ENCODE assay signal across 1 cellular context in genomic region chr11:65553301-65554001, GRCh38.
TF ChIP-seq lines count a peak whose summit lies in the region.

No MANE protein-coding gene starts in this region.

TF ChIP-seq in HCT116, 20 proteins besides CTCF, POLR2A, EP300 and RAD21 (continued from another document):
- TF ChIP-seq REST (IDR thresholded peaks at IDR 0.05; ENCODE audit: low read depth), result no peak
- TF ChIP-seq ATF3 (IDR thresholded peaks at IDR 0.05), result no peak
- TF ChIP-seq CEBPB (IDR thresholded peaks at IDR 0.05; ENCODE audit: low read depth), result no peak
- TF ChIP-seq EZH2 (IDR thresholded peaks at IDR 0.05), result no peak
- no peak for TF ChIP-seq SIN3A (IDR thresholded peaks at IDR 0.05; ENCODE audit: low read depth)
- no peak for TF ChIP-seq SP1 (IDR thresholded peaks at IDR 0.05; ENCODE audit: low read depth)
- no peak for TF ChIP-seq ZBTB33 (IDR thresholded peaks at IDR 0.05; ENCODE audit: extremely low read depth, insufficient replicate concordance, low read length)
- TF ChIP-seq FOSL1 (IDR thresholded peaks at IDR 0.05; ENCODE audit: low read depth), result no peak
- no peak for TF ChIP-seq ELF1 (IDR thresholded peaks at IDR 0.05; ENCODE audit: borderline replicate concordance, low read depth)
- no peak for TF ChIP-seq CBX3 (IDR thresholded peaks at IDR 0.05; ENCODE audit: low read depth)
- TF ChIP-seq MAX (IDR thresholded peaks at IDR 0.05), result no peak
- no peak for TF ChIP-seq ZFX (IDR thresholded peaks at IDR 0.05)
- no peak for TF ChIP-seq SRF (IDR thresholded peaks at IDR 0.05; ENCODE audit: low read depth)
- TF ChIP-seq TCF7L2 (IDR thresholded peaks at IDR 0.05; ENCODE audit: borderline replicate concordance, extremely low read depth, insufficient read depth, insufficient read length), result no peak
- no peak for TF ChIP-seq YY1 (IDR thresholded peaks at IDR 0.05; ENCODE audit: extremely low read depth, insufficient replicate concordance, low read depth, low read length)
- no peak for TF ChIP-seq JUND (IDR thresholded peaks at IDR 0.05)
- no peak for TF ChIP-seq POLR2AphosphoS5 (IDR thresholded peaks at IDR 0.05; ENCODE audit: low read depth, low read length)
